14 cellular contexts compared by ENCODE assay signal in the genomic region with DNA sequence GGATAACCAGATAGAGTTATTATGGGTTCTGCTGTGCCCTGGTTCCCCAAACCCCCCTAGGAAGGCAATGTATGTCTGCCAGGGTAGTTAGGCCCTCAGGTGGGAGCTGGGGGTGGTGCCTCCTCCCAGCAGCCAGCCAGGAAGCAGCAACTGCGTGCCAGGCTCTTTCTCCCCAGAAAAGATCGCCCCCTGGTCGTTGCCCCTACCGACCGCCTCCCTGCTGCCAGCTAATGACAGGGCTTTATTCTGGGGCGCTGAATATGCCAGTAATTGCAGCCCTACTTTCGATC. TPM values are rescaled to one million over a fixed set of nuclear protein-coding genes. Genes with fewer than 3 reads are reported as not detected.
DNase-seq lines count a peak whose midpoint lies in the region; FAIRE-seq and TF ChIP-seq lines count a peak whose summit lies in the region.
"Had no signal": no experiment of that assay in that cellular context is flagged by ENCODE, and none has a peak within 500 bp of the region (broad histone marks: within the 10 kb centered on the region; RNA-seq: fewer than 3 reads in every experiment).

No MANE protein-coding gene starts in this region.

- H3K18ac ChIP-seq in H1 (ENCODE audit: extremely low read depth, low read length) = no peak overlapping the region
- no peak overlapping the region for H3K18ac ChIP-seq in mesendoderm (ENCODE audit: low read length)

- no peak for TF ChIP-seq POLR2A in H1 (IDR thresholded peaks at IDR 0.05; ENCODE audit: control extremely low read depth in 1 of 2, low read depth in 2 of 2, low read length in 2 of 2)

- H3K4me3 Mint-ChIP-seq in activated naive CD4-positive, alpha-beta T cell treated with anti-CD3 and anti-CD28 coated beads for 36 hours = no peak overlapping the region

- CTCF ChIA-PET in H1 (lab: Charles Lee; ENCODE audit: partially characterized antibody) = interaction anchor here (0.9 to 2.2 kb wide), 4 partner anchors 9 to 117 kb away, joined by 3 to 14 read pairs (median 9); no protein-coding TSS in a partner anchor
- CTCF ChIA-PET in activated naive CD4-positive, alpha-beta T cell treated with anti-CD3 and anti-CD28 coated beads for 36 hours (lab: Charles Lee) = no interaction called here

- H3K56ac ChIP-seq in H1 (replicated peaks; ENCODE audit: insufficient read length, low read depth, low read length) = no peak overlapping the region
- H3K56ac ChIP-seq in mesendoderm (ENCODE audit: low read length) = peak overlapping the region; percentile 25

- POLR2A ChIA-PET in H1 (lab: Charles Lee; ENCODE audit: partially characterized antibody) = no interaction called here

- 0 out of 4 replicates have a peak, but pooled peaks of 1 of the 2 experiments have one; percentile 5 for TF ChIP-seq RAD21 in H1 (IDR thresholded peaks at IDR 0.05 in 1 of 2, conservative IDR thresholded peaks at IDR 0.05 in 1 of 2; ENCODE audit: low read depth in 2 of 2, low read length in 2 of 2)

- no peak for TF ChIP-seq EP300 in H1 (IDR thresholded peaks at IDR 0.05; ENCODE audit: borderline replicate concordance in 1 of 2, low read depth in 2 of 2, low read length in 2 of 2)

- peaks cover 9% of the 10 kb centered on the region for H3K27me3 Mint-ChIP-seq in activated naive CD4-positive, alpha-beta T cell treated with anti-CD3 and anti-CD28 coated beads for 36 hours (ENCODE audit: low read depth)

- H3K9me3 ChIP-seq in BLaER1 (no peaks in the 10 kb centered on the region; the same call in 1 of the 2 replicates), HUES48 (ENCODE audit: control insufficient read depth, insufficient read depth, low read length) (no peaks in the 10 kb centered on the region), H1 (ENCODE audit: insufficient read depth in 2 of 2, low read depth in 1 of 2, low read length in 1 of 2) (no peaks in the 10 kb centered on the region), HAP-1 (no peaks in the 10 kb centered on the region)
- H3K9me3 ChIP-seq: MG63, SK-N-SH had no signal

- no peak overlapping the region; the same call in 1 of the 2 replicates for H2BK12ac ChIP-seq in H1 (ENCODE audit: low read depth, low read length)

- H2AFZ ChIP-seq in H1 (ENCODE audit: low read length) = no peak overlapping the region

- H3K23ac ChIP-seq in H1 (ENCODE audit: insufficient read length) (no peak overlapping the region), mesendoderm (ENCODE audit: low read length) (no peak overlapping the region)

- TF ChIP-seq CTCF in H1 (IDR thresholded peaks at IDR 0.05; ENCODE audit: control extremely low read depth in 1 of 3, insufficient read depth in 1 of 3, low read depth in 1 of 3, low read length in 3 of 3) = no peak

- H3K36me3 ChIP-seq in BLaER1 (no peaks in the 10 kb centered on the region), HUES48 (ENCODE audit: control insufficient read depth, insufficient read depth, low read length) (no peaks in the 10 kb centered on the region), H1 (ENCODE audit: control insufficient read depth in 2 of 4, insufficient read depth in 4 of 4, low read length in 3 of 4) (no peaks in the 10 kb centered on the region), mesendoderm (ENCODE audit: control insufficient read depth, insufficient read depth, low read length) (no peaks in the 10 kb centered on the region), HAP-1 (replicated peaks) (no peaks in the 10 kb centered on the region)
- H3K36me3 ChIP-seq: MG63 had no signal

- H3K9ac ChIP-seq in BLaER1 = no peak overlapping the region
- H3K9ac ChIP-seq in HUES48 (ENCODE audit: low read depth, low read length) = no peak overlapping the region
- H3K9ac ChIP-seq in H1 (replicated peaks in 1 of 4; ENCODE audit: extremely low read depth in 1 of 4, low read depth in 3 of 4, low read length in 3 of 4) = no peak overlapping the region
- H3K9ac ChIP-seq in mesendoderm (ENCODE audit: low read length) = peak overlapping the region; percentile 44
- H3K9ac ChIP-seq: SK-N-SH had no signal

- H3K79me2 ChIP-seq in H1 (ENCODE audit: control insufficient read depth in 1 of 2, insufficient read depth in 2 of 2, low read length in 2 of 2) (no peaks in the 10 kb centered on the region), mesendoderm (ENCODE audit: control insufficient read depth, insufficient read depth, low read length) (no peaks in the 10 kb centered on the region)

- FAIRE-seq in H1 (lab: Jason Lieb, UNC) = no peak

- H3K4me2 ChIP-seq in BLaER1 = no peak overlapping the region
- H3K4me2 ChIP-seq in H1 (ENCODE audit: insufficient read depth in 1 of 2, low read depth in 2 of 2, low read length in 2 of 2) = peak overlapping the region; percentile 45 to 61
- peak overlapping the region; percentile 2 for H3K4me2 ChIP-seq in mesendoderm (ENCODE audit: low read length)
- H3K4me2 ChIP-seq: SK-N-SH had no signal

- H3K4me1 ChIP-seq in BLaER1 = peaks cover 52% of the 10 kb centered on the region
- peaks cover 26% of the 10 kb centered on the region for H3K4me1 ChIP-seq in HUES48 (ENCODE audit: control insufficient read depth, insufficient read depth, low read length)
- peaks cover 0 to 26% (median 16%) of the 10 kb centered on the region in 4 experiments; a peak in 6 of 7 replicates for H3K4me1 ChIP-seq in H1 (replicated peaks in 1 of 4; ENCODE audit: control insufficient read depth in 3 of 4, insufficient read depth in 4 of 4, low read length in 3 of 4)
- peaks cover 10% of the 10 kb centered on the region for H3K4me1 ChIP-seq in mesendoderm (ENCODE audit: control insufficient read depth, low read depth, low read length)
- H3K4me1 ChIP-seq in HAP-1 = no peaks in the 10 kb centered on the region

- H2BK20ac ChIP-seq in H1 (ENCODE audit: low read length) = no peak overlapping the region

- no peaks in the 10 kb centered on the region for H3K9me3 Mint-ChIP-seq in activated naive CD4-positive, alpha-beta T cell treated with anti-CD3 and anti-CD28 coated beads for 36 hours

- no peaks in the 10 kb centered on the region for H4K20me1 ChIP-seq in BLaER1
- H4K20me1 ChIP-seq in H1 (replicated peaks in 1 of 2; ENCODE audit: control insufficient read depth in 1 of 2, insufficient read depth in 2 of 2, low read length in 2 of 2) = no peaks in the 10 kb centered on the region

- H4K8ac ChIP-seq in H1 (ENCODE audit: extremely low read depth, insufficient read depth, low read length) (0 out of 2 replicates have a peak overlapping the region, but pooled peaks have one; percentile 17), mesendoderm (ENCODE audit: low read depth, low read length) (no peak overlapping the region)

- H3K4me3 ChIP-seq in BLaER1 = no peak overlapping the region
- H3K4me3 ChIP-seq in HUES48 (ENCODE audit: low read depth, low read length) = peak overlapping the region; percentile 33; the same call in 1 of the 2 replicates
- H3K4me3 ChIP-seq in H1 (ENCODE audit: extremely low read depth in 1 of 4, insufficient read depth in 2 of 4, low read depth in 3 of 4, low read length in 4 of 4) = peak overlapping the region in 2 of 4 experiments; percentile 3 to 46; a peak in 3 of 8 replicates
- no peak overlapping the region for H3K4me3 ChIP-seq in mesendoderm (ENCODE audit: low read length)
- no peak overlapping the region for H3K4me3 ChIP-seq in HAP-1
- H3K4me3 ChIP-seq: MG63 had no signal

- H3K36me3 Mint-ChIP-seq in activated naive CD4-positive, alpha-beta T cell treated with anti-CD3 and anti-CD28 coated beads for 36 hours (ENCODE audit: low read depth) = no peaks in the 10 kb centered on the region

- WGBS in H1 (ENCODE audit: extremely low coverage in 1 of 2, insufficient coverage in 1 of 2, insufficient read length in 1 of 2, insufficient replicate concordance in 2 of 2, low coverage in 1 of 2, low lambda C conversion rate in 2 of 2, missing lambda C conversion rate in 1 of 2), 2 experiments = 26% methylated on average over 7 of the region's 7 CpGs; no CpG with 5 or more reads in 1 of the 2 experiments
- no CpG with 5 or more reads among the region's 7 CpGs for WGBS in mesendoderm (ENCODE audit: extremely low coverage, insufficient coverage, low lambda C conversion rate)

- no peaks in the 10 kb centered on the region for H3K79me1 ChIP-seq in H1 (ENCODE audit: low read depth, low read length)
- H3K79me1 ChIP-seq in mesendoderm (ENCODE audit: low read length) = no peaks in the 10 kb centered on the region

- in situ Hi-C loops in HAP-1 (cut with MboI; ENCODE audit: low sequenced_read_pairs) = no loop called here

- H3K4me1 Mint-ChIP-seq in activated naive CD4-positive, alpha-beta T cell treated with anti-CD3 and anti-CD28 coated beads for 36 hours (ENCODE audit: low read depth) = peaks cover 9% of the 10 kb centered on the region

- intact Hi-C loops in activated naive CD4-positive, alpha-beta T cell treated with anti-CD3 and anti-CD28 coated beads for 36 hours (cut with micrococcal nuclease) = no loop called here

- H4K91ac ChIP-seq in H1 (replicated peaks; ENCODE audit: insufficient read length, low read length) = peak overlapping the region; percentile 4

- H4K5ac ChIP-seq in H1 (ENCODE audit: insufficient read length, low read depth, low read length) (no peak overlapping the region), mesendoderm (ENCODE audit: low read length) (no peak overlapping the region)

- H3K27ac Mint-ChIP-seq in activated naive CD4-positive, alpha-beta T cell treated with anti-CD3 and anti-CD28 coated beads for 36 hours = no peak overlapping the region

- 0 out of 2 replicates have a peak overlapping the region, but pooled peaks have one; percentile 4 for H3K27ac ChIP-seq in BLaER1
- no peak overlapping the region for H3K27ac ChIP-seq in HUES48 (ENCODE audit: low read depth, low read length)
- H3K27ac ChIP-seq in H1 (ENCODE audit: low read depth, low read length) = no peak overlapping the region
- no peak overlapping the region for H3K27ac ChIP-seq in mesendoderm (ENCODE audit: low read depth, low read length)

- H3K14ac ChIP-seq in H1 (ENCODE audit: insufficient read length) = no peak overlapping the region

- H2BK120ac ChIP-seq in H1 (replicated peaks; ENCODE audit: low read depth, low read length) = no peak overlapping the region
- no peak overlapping the region for H2BK120ac ChIP-seq in mesendoderm (ENCODE audit: low read depth, low read length)

- H2AK5ac ChIP-seq in H1 (ENCODE audit: low read depth, low read length) = no peak overlapping the region
- H2AK5ac ChIP-seq in mesendoderm (ENCODE audit: low read length) = no peak overlapping the region

- no peaks in the 10 kb centered on the region for H3K23me2 ChIP-seq in H1 (ENCODE audit: low read depth, low read length)

- peak overlapping the region; percentile 5; the same call in 1 of the 2 replicates for H2BK5ac ChIP-seq in H1 (ENCODE audit: low read depth, low read length)
- H2BK5ac ChIP-seq in mesendoderm (ENCODE audit: low read length) = no peak overlapping the region

- peak in 1 of 2 experiments; percentile 66 for DNase-seq in H1 (ENCODE audit: low read depth in 1 of 2, low spot score in 2 of 2)
- no peak for DNase-seq in mesendoderm
- no peak for DNase-seq in HAP-1 (ENCODE audit: low spot score in 2 of 2)
- DNase-seq in GF-D8 (lab: John Stamatoyannopoulos, UW) = no peak
- DNase-seq in activated naive CD4-positive, alpha-beta T cell treated with anti-CD3 and anti-CD28 coated beads for 36 hours = no peak
- DNase-seq in RPMI8226 = no peak
- DNase-seq: C1 segment of cervical spinal cord, EL, MG63, NCI-H510A had no signal

- H2BK15ac ChIP-seq in H1 (ENCODE audit: low read length) (no peak overlapping the region), mesendoderm (replicated peaks; ENCODE audit: low read depth) (no peak overlapping the region)

- no peaks in the 10 kb centered on the region for H3K27me3 ChIP-seq in BLaER1
- H3K27me3 ChIP-seq in HUES48 (ENCODE audit: control insufficient read depth, insufficient read depth, low read length) = peaks cover 18% of the 10 kb centered on the region
- H3K27me3 ChIP-seq in H1 (replicated peaks in 1 of 4; ENCODE audit: control insufficient read depth in 3 of 4, extremely low read depth in 1 of 4, insufficient read depth in 3 of 4, low read length in 3 of 4) = peaks cover 0 to 7% (median 5%) of the 10 kb centered on the region in 4 experiments; a peak in 6 of 7 replicates
- no peaks in the 10 kb centered on the region for H3K27me3 ChIP-seq in mesendoderm (ENCODE audit: insufficient read depth, low read length, poor library complexity)
- peaks cover 3% of the 10 kb centered on the region; the same call in 1 of the 2 replicates for H3K27me3 ChIP-seq in HAP-1 (ENCODE audit: low read depth)

- H3K4ac ChIP-seq in H1 (replicated peaks; ENCODE audit: insufficient read length, low read depth, low read length) = peak overlapping the region; percentile 44
- H3K4ac ChIP-seq in mesendoderm (ENCODE audit: low read depth, low read length) = no peak overlapping the region

RNA-seq across cellular contexts. Expression of a gene that starts 36.3 kb away (rescaled TPM):
- 3.1 and 3.6 TPM in 2 replicates for total RNA-seq in H1 (2021; fragmentation: NEBNext Ultra II Directional; extraction: Animal tissue kit (Norgen Biotek cat#: 25700))
- 1.2 and 2.2 TPM in 2 replicates for polyA plus RNA-seq in H1 (2011; rRNA removed)
- polyA plus RNA-seq in H1 (2011; cell fraction: cytosol; rRNA removed) = 2.0 TPM
- polyA plus RNA-seq in H1 (2011; cell fraction: nucleus; rRNA removed) = 6.2 TPM
- 1.1 to 3.1 TPM (median 2.0 TPM) in 4 replicates for polyA plus RNA-seq in H1 (2012, experiment 1 of 2)
- polyA plus RNA-seq in H1 (2012, experiment 2 of 2) = 5.0 TPM
- polyA plus RNA-seq in H1 (2013, experiment 1 of 2) = 2.8 TPM
- 2.0 TPM for polyA plus RNA-seq in H1 (2013, experiment 2 of 2)
- polyA minus RNA-seq in H1 (2011; rRNA and poly(A)+ RNA removed) = 1.9 and 3.2 TPM in 2 replicates
- 1.9 TPM for polyA minus RNA-seq in H1 (2011; cell fraction: cytosol; rRNA and poly(A)+ RNA removed)
- polyA minus RNA-seq in H1 (2011; cell fraction: nucleus; rRNA and poly(A)+ RNA removed) = 4.0 TPM
- 1.6 TPM for polyA plus RNA-seq in mesendoderm (2013, experiment 1 of 2)
- polyA plus RNA-seq in mesendoderm (2013, experiment 2 of 2) = 1.5 TPM
- total RNA-seq in activated naive CD4-positive, alpha-beta T cell treated with anti-CD3 and anti-CD28 coated beads for 36 hours = 1 to 10 TPM in 1 of 2 experiments, under 1 TPM in 1; 0.86 to 1.0 TPM
- total RNA-seq: A172 had no signal
